Comparison of ENCODE assay signal across 9 cellular contexts in genomic region chr11:126307706-126308105, GRCh38. TPM values are rescaled to one million over a fixed set of nuclear protein-coding genes. Genes with fewer than 3 reads are reported as not detected.
DNase-seq lines count a peak whose midpoint lies in the region; ATAC-seq and TF ChIP-seq lines count a peak whose summit lies in the region.
"Had no signal": no experiment of that assay in that cellular context is flagged by ENCODE, and none has a peak within 500 bp of the region (broad histone marks: within the 10 kb centered on the region; RNA-seq: fewer than 3 reads in every experiment).

No MANE protein-coding gene starts in this region.

- CTCF ChIA-PET in CD4-positive, alpha-beta memory T cell (lab: Charles Lee; ENCODE audit: partially characterized antibody), result interaction anchor here (1.5 to 2.4 kb wide), 2 partner anchors 33 to 173 kb away, joined by 4 to 8 read pairs; no protein-coding TSS in a partner anchor

- no peaks in the 10 kb centered on the region for H3K9me3 Mint-ChIP-seq in CD4-positive, alpha-beta memory T cell
- H3K9me3 Mint-ChIP-seq in GM23338 (0 out of 3 replicates have a peak, but pooled peaks cover under 1% of the 10 kb centered on the region), glutamatergic neuron (ENCODE audit: unreplicated experiment) (peaks cover 3% of the 10 kb centered on the region)

- no peaks in the 10 kb centered on the region for H3K9me2 ChIP-seq in GM23338 (ENCODE audit: insufficient read depth)

- peaks cover 17 to 59% of the 10 kb centered on the region in 2 donors for H3K36me3 Mint-ChIP-seq in CD4-positive, alpha-beta memory T cell
- H3K36me3 Mint-ChIP-seq in GM23338 (ENCODE audit: low read depth), result peaks cover 28% of the 10 kb centered on the region
- H3K36me3 Mint-ChIP-seq in glutamatergic neuron (ENCODE audit: unreplicated experiment), result peaks cover 4% of the 10 kb centered on the region

- POLR2A ChIA-PET in CD4-positive, alpha-beta memory T cell (lab: Charles Lee; ENCODE audit: partially characterized antibody), result no interaction called here

- H3K79me2 ChIP-seq in GM23338 (replicated peaks; ENCODE audit: insufficient read depth), result peaks cover 12% of the 10 kb centered on the region

- H3K27ac ChIP-seq in CD4-positive, alpha-beta memory T cell (ENCODE audit: low read depth, low read length), result no peak overlapping the region
- H3K27ac ChIP-seq in GM23338 (ENCODE audit: low read depth), result no peak overlapping the region

- no peak overlapping the region for H3K4me2 ChIP-seq in GM23338

- peaks cover 28% of the 10 kb centered on the region for H3K4me1 ChIP-seq in CD4-positive, alpha-beta memory T cell (ENCODE audit: insufficient read depth, low read length)
- H3K4me1 ChIP-seq in GM23338 (ENCODE audit: insufficient read depth), result no peaks in the 10 kb centered on the region

- peak overlapping the region in 1 of 8 donors; percentile 49 for H3K4me3 Mint-ChIP-seq in CD4-positive, alpha-beta memory T cell
- H3K4me3 Mint-ChIP-seq in GM23338, result no peak overlapping the region
- peak overlapping the region; percentile 77 for H3K4me3 Mint-ChIP-seq in glutamatergic neuron (ENCODE audit: unreplicated experiment)

- no peak overlapping the region for H3K4me3 ChIP-seq in CD4-positive, alpha-beta memory T cell (ENCODE audit: low read length in 2 of 2)
- no peak overlapping the region for H3K4me3 ChIP-seq in GM23338
- H3K4me3 ChIP-seq: lung had no signal

- no peaks in the 10 kb centered on the region for H3K27me3 Mint-ChIP-seq in CD4-positive, alpha-beta memory T cell
- peaks cover 5% of the 10 kb centered on the region for H3K27me3 Mint-ChIP-seq in GM23338 (ENCODE audit: insufficient read depth, low read depth, poor library complexity)
- H3K27me3 Mint-ChIP-seq in glutamatergic neuron (ENCODE audit: unreplicated experiment), result no peaks in the 10 kb centered on the region

- intact Hi-C loops in CD4-positive, alpha-beta memory T cell (cut with micrococcal nuclease), result no loop called here

- DNase-seq in CD4-positive, alpha-beta memory T cell, result no peak
- DNase-seq in GM23338 (ENCODE audit: low spot score) (peak; percentile 87), SW480 (ENCODE audit: low spot score) (peak; percentile 30), glutamatergic neuron (peak; percentile 62)
- no peak for DNase-seq in stimulated activated CD4-positive, alpha-beta T cell treated with anti-CD3 and anti-CD28 coated beads, Interleukin-1b, Interleukin-23, amount 100 ng/mL, for 48 hours

- H3K27ac Mint-ChIP-seq in CD4-positive, alpha-beta memory T cell, result peak overlapping the region in 4 of 7 donors; percentile 2 to 62 (median 14)
- no peak overlapping the region for H3K27ac Mint-ChIP-seq in GM23338
- H3K27ac Mint-ChIP-seq in glutamatergic neuron (ENCODE audit: unreplicated experiment), result peak overlapping the region; percentile 76

- no peak overlapping the region for H2AFZ ChIP-seq in GM23338

- no peaks in the 10 kb centered on the region for H3K9me3 ChIP-seq in CD4-positive, alpha-beta memory T cell (ENCODE audit: control insufficient read depth in 1 of 2, low read length in 2 of 2)

- no peaks in the 10 kb centered on the region for H4K20me1 ChIP-seq in GM23338 (replicated peaks; ENCODE audit: insufficient read depth)

- peaks cover 31 to 63% (median 44%) of the 10 kb centered on the region in 4 donors for H3K4me1 Mint-ChIP-seq in CD4-positive, alpha-beta memory T cell
- H3K4me1 Mint-ChIP-seq in GM23338 (peaks cover 17% of the 10 kb centered on the region), glutamatergic neuron (ENCODE audit: low read depth, unreplicated experiment) (peaks cover 32% of the 10 kb centered on the region)

- no peak for ATAC-seq in GM23338
- no peak for ATAC-seq in GM18870 (IDR thresholded peaks at IDR 0.05; ENCODE audit: unreplicated experiment)
- ATAC-seq in GM18498 (IDR thresholded peaks at IDR 0.05; ENCODE audit: unreplicated experiment), result no peak
- no peak for ATAC-seq in GM21529 (IDR thresholded peaks at IDR 0.05; ENCODE audit: unreplicated experiment)

- H3K36me3 ChIP-seq in CD4-positive, alpha-beta memory T cell (ENCODE audit: insufficient read depth, low read length), result peaks cover 10% of the 10 kb centered on the region
- H3K36me3 ChIP-seq in GM23338 (ENCODE audit: insufficient read depth), result no peaks in the 10 kb centered on the region

- no peaks in the 10 kb centered on the region for H3K27me3 ChIP-seq in CD4-positive, alpha-beta memory T cell (ENCODE audit: insufficient read depth, low read length)
- H3K27me3 ChIP-seq in GM23338 (ENCODE audit: insufficient read depth), result no peaks in the 10 kb centered on the region

- H3F3A ChIP-seq in GM23338 (replicated peaks; ENCODE audit: low read depth), result no peaks in the 10 kb centered on the region

- TF ChIP-seq CTCF in GM23338 (conservative IDR thresholded peaks at IDR 0.05; ENCODE audit: low read depth in 2 of 2) (peak; percentile 68 to 75), glutamatergic neuron (IDR thresholded peaks at IDR 0.05; ENCODE audit: partially characterized antibody, unreplicated experiment) (peak; percentile 65)

TF ChIP-seq in GM23338, 12 proteins besides CTCF, POLR2A, EP300 and RAD21 (continues in another document):
- TF ChIP-seq JUNB (IDR thresholded peaks at IDR 0.05; ENCODE audit: unreplicated experiment), result no peak
- TF ChIP-seq POLR2AphosphoS5 (IDR thresholded peaks at IDR 0.05; ENCODE audit: low read depth), result no peak
- TF ChIP-seq STAT1 (IDR thresholded peaks at IDR 0.05; ENCODE audit: unreplicated experiment), result no peak
- no peak for TF ChIP-seq EZH2 (IDR thresholded peaks at IDR 0.05; ENCODE audit: low read depth, unreplicated experiment)
- no peak for TF ChIP-seq CREB1 (CRISPR knock-in tag; IDR thresholded peaks at IDR 0.05; ENCODE audit: low read depth)
- TF ChIP-seq ZNF114 (CRISPR knock-in tag; IDR thresholded peaks at IDR 0.05), result no peak
- no peak for TF ChIP-seq NANOG (IDR thresholded peaks at IDR 0.05; ENCODE audit: borderline replicate concordance)
- no peak for TF ChIP-seq ZNF331 (CRISPR knock-in tag; IDR thresholded peaks at IDR 0.05; ENCODE audit: low read depth)
- TF ChIP-seq, protein P1, sequence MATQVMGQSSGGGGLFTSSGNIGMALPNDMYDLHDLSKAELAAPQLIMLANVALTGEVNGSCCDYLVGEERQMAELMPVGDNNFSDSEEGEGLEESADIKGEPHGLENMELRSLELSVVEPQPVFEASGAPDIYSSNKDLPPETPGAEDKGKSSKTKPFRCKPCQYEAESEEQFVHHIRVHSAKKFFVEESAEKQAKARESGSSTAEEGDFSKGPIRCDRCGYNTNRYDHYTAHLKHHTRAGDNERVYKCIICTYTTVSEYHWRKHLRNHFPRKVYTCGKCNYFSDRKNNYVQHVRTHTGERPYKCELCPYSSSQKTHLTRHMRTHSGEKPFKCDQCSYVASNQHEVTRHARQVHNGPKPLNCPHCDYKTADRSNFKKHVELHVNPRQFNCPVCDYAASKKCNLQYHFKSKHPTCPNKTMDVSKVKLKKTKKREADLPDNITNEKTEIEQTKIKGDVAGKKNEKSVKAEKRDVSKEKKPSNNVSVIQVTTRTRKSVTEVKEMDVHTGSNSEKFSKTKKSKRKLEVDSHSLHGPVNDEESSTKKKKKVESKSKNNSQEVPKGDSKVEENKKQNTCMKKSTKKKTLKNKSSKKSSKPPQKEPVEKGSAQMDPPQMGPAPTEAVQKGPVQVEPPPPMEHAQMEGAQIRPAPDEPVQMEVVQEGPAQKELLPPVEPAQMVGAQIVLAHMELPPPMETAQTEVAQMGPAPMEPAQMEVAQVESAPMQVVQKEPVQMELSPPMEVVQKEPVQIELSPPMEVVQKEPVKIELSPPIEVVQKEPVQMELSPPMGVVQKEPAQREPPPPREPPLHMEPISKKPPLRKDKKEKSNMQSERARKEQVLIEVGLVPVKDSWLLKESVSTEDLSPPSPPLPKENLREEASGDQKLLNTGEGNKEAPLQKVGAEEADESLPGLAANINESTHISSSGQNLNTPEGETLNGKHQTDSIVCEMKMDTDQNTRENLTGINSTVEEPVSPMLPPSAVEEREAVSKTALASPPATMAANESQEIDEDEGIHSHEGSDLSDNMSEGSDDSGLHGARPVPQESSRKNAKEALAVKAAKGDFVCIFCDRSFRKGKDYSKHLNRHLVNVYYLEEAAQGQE (IDR thresholded peaks at IDR 0.05; ENCODE audit: unreplicated experiment), result no peak
- TF ChIP-seq EZH2phosphoT487 (IDR thresholded peaks at IDR 0.05; ENCODE audit: unreplicated experiment), result no peak

RNA-seq across cellular contexts. Expression of gene DCPS, which starts 3.8 kb away (rescaled TPM):
- total RNA-seq in CD4-positive, alpha-beta memory T cell, result 10 to 100 TPM; 20.2 to 21.2 TPM
- 10 to 100 TPM; 40.3 to 48.0 TPM for polyA plus RNA-seq in CD4-positive, alpha-beta memory T cell
- total RNA-seq in GM23338 (2014; rRNA removed; shearing (Covaris generic)), result 26.8 and 28.5 TPM in 2 replicates
- 41.1 and 46.4 TPM in 2 replicates for polyA plus RNA-seq in GM23338 (2016; fragmentation: Nextera tagmentation; extraction: Ambion mirVana)
- total RNA-seq in glutamatergic neuron (ENCODE audit: unreplicated experiment), result 7.2 TPM

RNA-seq across cellular contexts. Expression of gene TIRAP, which starts 24.8 kb away (rescaled TPM):
- 10 to 100 TPM; 25.4 to 27.4 TPM for total RNA-seq in CD4-positive, alpha-beta memory T cell
- 10 to 100 TPM in 1 of 2 donors, 1 to 10 TPM in 1; 5.9 to 12.8 TPM for polyA plus RNA-seq in CD4-positive, alpha-beta memory T cell
- 2.6 and 3.4 TPM in 2 replicates for total RNA-seq in GM23338 (2014; rRNA removed; shearing (Covaris generic))
- polyA plus RNA-seq in GM23338 (2016; fragmentation: Nextera tagmentation; extraction: Ambion mirVana), result 0.89 and 1.1 TPM in 2 replicates
- total RNA-seq in glutamatergic neuron (ENCODE audit: unreplicated experiment), result 8.2 TPM

RNA-seq across cellular contexts. Expression of gene FOXRED1, which starts 38.8 kb away (rescaled TPM):
- total RNA-seq in CD4-positive, alpha-beta memory T cell, result 10 to 100 TPM; 30.5 to 32.5 TPM
- 10 to 100 TPM; 18.7 to 27.3 TPM for polyA plus RNA-seq in CD4-positive, alpha-beta memory T cell
- total RNA-seq in GM23338 (2014; rRNA removed; shearing (Covaris generic)), result 41.0 and 59.2 TPM in 2 replicates
- 25.2 and 27.0 TPM in 2 replicates for polyA plus RNA-seq in GM23338 (2016; fragmentation: Nextera tagmentation; extraction: Ambion mirVana)
- total RNA-seq in glutamatergic neuron (ENCODE audit: unreplicated experiment), result 60.9 TPM

RNA-seq across cellular contexts. Expression of gene SRPRA, which starts 39.0 kb away (rescaled TPM):
- 100 to 1,000 TPM; 171 to 176 TPM for total RNA-seq in CD4-positive, alpha-beta memory T cell
- polyA plus RNA-seq in CD4-positive, alpha-beta memory T cell, result 100 to 1,000 TPM; 132 to 146 TPM
- total RNA-seq in GM23338 (2014; rRNA removed; shearing (Covaris generic)), result 49.3 and 53.2 TPM in 2 replicates
- 27.1 and 28.0 TPM in 2 replicates for polyA plus RNA-seq in GM23338 (2016; fragmentation: Nextera tagmentation; extraction: Ambion mirVana)
- 58.0 TPM for total RNA-seq in glutamatergic neuron (ENCODE audit: unreplicated experiment)

RNA-seq across cellular contexts. Expression of gene ST3GAL4, which starts 47.8 kb away (rescaled TPM):
- total RNA-seq in CD4-positive, alpha-beta memory T cell, result 1 to 10 TPM; 2.6 TPM
- 1 to 10 TPM; 4.6 to 5.9 TPM for polyA plus RNA-seq in CD4-positive, alpha-beta memory T cell
- 16.6 and 28.0 TPM in 2 replicates for total RNA-seq in GM23338 (2014; rRNA removed; shearing (Covaris generic))
- polyA plus RNA-seq in GM23338 (2016; fragmentation: Nextera tagmentation; extraction: Ambion mirVana), result 10.1 and 10.8 TPM in 2 replicates
- total RNA-seq in glutamatergic neuron (ENCODE audit: unreplicated experiment), result 10.4 TPM

Comparison
In these comparisons a context has a peak if more than half of its experiments do, and no peak if none do; other contexts are left out.
1. DNase-seq: peak in GM23338 (single experiment), SW480 (single experiment) and glutamatergic neuron (single experiment); none in CD4-positive, alpha-beta memory T cell (0 of 5) and stimulated activated CD4-positive, alpha-beta T cell treated with anti-CD3 and anti-CD28 coated beads, Interleukin-1b, Interleukin-23, amount 100 ng/mL, for 48 hours (single experiment).